1 cellular context compared by ENCODE assay signal in the genomic region with DNA sequence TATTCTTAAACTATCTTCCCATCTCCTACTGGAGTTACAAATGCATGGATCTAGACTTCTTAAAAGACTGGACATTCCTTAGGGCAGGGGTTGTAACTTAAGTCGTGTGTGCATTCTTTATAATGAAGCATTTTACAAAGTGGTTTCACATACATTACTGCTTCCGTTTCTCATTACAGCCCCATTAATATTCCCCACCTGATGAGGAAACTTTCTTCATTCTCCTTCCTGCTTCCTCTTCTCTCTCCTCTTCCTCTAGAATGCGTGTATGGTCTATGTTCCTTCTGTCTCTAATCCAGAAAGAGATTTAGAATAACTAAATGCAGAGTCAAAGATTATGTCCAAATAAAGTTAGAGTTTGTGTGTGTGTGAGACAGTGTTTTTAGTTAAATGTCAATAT.
A peak's percentile ranks its signal among the peaks of the same experiment; 100 is the strongest.
TF ChIP-seq lines count a peak whose summit lies in the region.

No MANE protein-coding gene starts in this region.

TF ChIP-seq in GM12878, 131 proteins besides CTCF, POLR2A, EP300 and RAD21:
- TF ChIP-seq HDGF (IDR thresholded peaks at IDR 0.05) = no peak
- peak in 1 of 2 experiments; percentile 58; a peak in 1 of 4 replicates for TF ChIP-seq ETV6 (conservative IDR thresholded peaks at IDR 0.05 in 1 of 2, IDR thresholded peaks at IDR 0.05 in 1 of 2; ENCODE audit: borderline replicate concordance in 1 of 2, low read depth in 1 of 2)
